ENCODE assay signal across 10 cellular contexts in the genomic region with DNA sequence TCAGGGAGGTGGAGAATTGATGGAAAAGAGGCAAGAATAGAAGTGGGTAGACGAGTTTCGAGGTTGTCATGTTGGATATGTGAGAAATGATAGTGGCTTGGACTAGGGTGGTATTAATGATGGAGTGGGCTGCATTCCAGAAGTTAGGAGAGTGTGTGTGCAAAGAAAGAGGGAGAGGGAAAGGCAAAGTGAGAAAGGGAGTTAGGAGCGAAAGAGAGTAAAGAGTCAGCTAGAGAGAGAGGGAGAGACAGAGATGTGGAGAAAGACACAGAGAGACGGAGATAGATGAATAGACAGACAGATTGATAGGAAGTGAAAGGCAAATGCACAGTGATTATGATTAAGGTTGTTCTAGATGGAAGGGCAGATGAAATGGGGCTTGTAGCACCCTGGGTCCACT. TPM values are rescaled to one million over a fixed set of nuclear protein-coding genes. Genes with fewer than 3 reads are reported as not detected.
"Had no signal": no experiment of that assay in that cellular context is flagged by ENCODE, and none has a peak within 500 bp of the region (broad histone marks: within the 10 kb centered on the region; RNA-seq: fewer than 3 reads in every experiment).

No MANE protein-coding gene starts in this region.

- H3K27ac ChIP-seq: HL-60, KMS-11 had no signal

- FAIRE-seq: HTR-8/SVneo, K562 had no signal

- H3K9ac ChIP-seq: KMS-11 had no signal

- H3K4me2 ChIP-seq: KMS-11 had no signal

- ATAC-seq: K562 had no signal

- H3K4me3 ChIP-seq: K562 had no signal

- DNase-seq: IMR-90, KBM-7, KG1 had no signal

RNA-seq across cellular contexts. Expression of gene GPR139, which starts 5.4 kb away (rescaled TPM):
- total RNA-seq: HT-29, HT1080, IMR-90, K562 had no signal
- polyA plus RNA-seq: IgD-negative memory B cell, IMR-90, K562 had no signal
